ENCODE assay signal across 21 cellular contexts in the genomic region with DNA sequence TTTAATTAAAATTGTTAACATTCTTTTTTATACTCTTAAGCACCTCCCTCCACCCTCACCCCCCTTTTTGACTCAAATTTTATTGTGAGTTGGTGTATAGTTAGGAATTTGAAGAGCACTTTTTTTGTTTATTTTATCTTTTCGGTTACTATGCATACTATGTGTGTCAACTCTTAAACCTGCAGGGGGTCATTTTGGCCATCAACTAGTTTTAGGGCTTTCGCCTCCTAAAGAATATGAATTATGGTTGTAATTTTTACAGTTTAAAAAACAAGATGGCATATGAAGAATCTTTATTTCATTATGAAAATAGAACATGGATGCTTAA.
"Had no signal": no experiment of that assay in that cellular context is flagged by ENCODE, and none has a peak within 500 bp of the region (broad histone marks: within the 10 kb centered on the region; RNA-seq: fewer than 3 reads in every experiment).

No MANE protein-coding gene starts in this region.

- H3K27me3 ChIP-seq: adrenal gland, left lung, stomach had no signal

- H3K4me1 ChIP-seq: parathyroid adenoma had no signal

- H3K27ac ChIP-seq: left lung, parathyroid adenoma, stomach had no signal

- H3K9me3 ChIP-seq: adrenal gland, left lung, stomach had no signal

- DNase-seq: activated CD8-positive, alpha-beta memory T cell treated with anti-CD3 and anti-CD28 coated beads for 24 hours; activated CD8-positive, alpha-beta memory T cell treated with anti-CD3 and anti-CD28 coated beads, Interleukin-2, amount 50 U/mL, for 48 hours; activated gamma-delta T cell treated with Interleukin-2 at 50 U/mL for 16 hours; adrenal gland; cerebellar nuclear complex; cortex of kidney; erythroblast; head of caudate nucleus; left lung; mesenchymal stem cell; natural killer cell; stimulated activated CD4-positive, alpha-beta T cell treated with anti-CD3 and anti-CD28 coated beads, Interleukin-4, amount 100 ng/mL, for 1 hour; stomach; T1000 had no signal

- H3K9me3 Mint-ChIP-seq: natural killer cell had no signal

- H3K4me3 Mint-ChIP-seq: natural killer cell had no signal

- H3K4me2 ChIP-seq: smooth muscle cell had no signal

- H3K27ac Mint-ChIP-seq: activated naive CD4-positive, alpha-beta T cell treated with anti-CD3 and anti-CD28 coated beads, Interleukin-2, amount 50 U/mL, for 72 hours; natural killer cell had no signal

- H3K4me3 ChIP-seq: adrenal gland, left lung, smooth muscle cell, stomach had no signal

- H2AFZ ChIP-seq: parathyroid adenoma had no signal

- ATAC-seq: left lung, natural killer cell, sciatic nerve had no signal

- FAIRE-seq: bronchial epithelial cell, endometrium, frontal cortex had no signal

- H3K9ac ChIP-seq: parathyroid adenoma had no signal

- H3K36me3 ChIP-seq: adrenal gland, left lung, stomach had no signal

- H3K36me3 Mint-ChIP-seq: natural killer cell had no signal
